Comparison of ENCODE assay signal across 12 cellular contexts in the genomic region with DNA sequence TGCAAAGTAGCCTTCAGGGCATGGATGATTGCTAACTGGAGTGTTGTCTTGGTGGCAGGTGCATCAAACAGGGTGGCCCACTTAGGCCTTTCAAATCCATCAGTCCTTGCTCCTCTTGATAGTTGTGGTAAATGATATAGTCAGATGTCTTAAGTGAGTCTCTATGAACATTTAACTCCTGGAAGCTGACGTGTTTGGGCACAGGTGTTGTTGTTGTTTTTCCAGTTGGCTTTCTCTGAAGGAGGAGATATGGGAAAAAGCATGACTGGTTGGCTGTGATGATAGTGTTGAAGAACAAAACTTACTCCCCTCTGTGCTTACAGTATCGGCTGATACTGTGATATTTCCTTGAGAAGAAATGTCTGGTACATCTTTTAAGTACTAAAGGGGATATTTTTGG. TPM values are rescaled to one million over a fixed set of nuclear protein-coding genes. Genes with fewer than 3 reads are reported as not detected.
A peak's percentile ranks its signal among the peaks of the same experiment; 100 is the strongest.
DNase-seq lines count a peak whose midpoint lies in the region; ATAC-seq and TF ChIP-seq lines count a peak whose summit lies in the region.
"Had no signal": no experiment of that assay in that cellular context is flagged by ENCODE, and none has a peak within 500 bp of the region (broad histone marks: within the 10 kb centered on the region; RNA-seq: fewer than 3 reads in every experiment).

No MANE protein-coding gene starts in this region.

- H3K36me3 Mint-ChIP-seq in CD4-positive, alpha-beta T cell (ENCODE audit: low read depth) = peaks cover 56% of the 10 kb centered on the region
- H3K36me3 Mint-ChIP-seq in WTC11 = peaks cover 12% of the 10 kb centered on the region
- H3K36me3 Mint-ChIP-seq: natural killer cell treated with Interleukin-12 subunit alpha and Interleukin-12 subunit beta and Interleukin-15 and Interleukin-18, amount 100 ng/mL, for 72 hours had no signal

- H3F3A ChIP-seq in GM23248 (ENCODE audit: insufficient read depth) = peaks cover 24% of the 10 kb centered on the region

- no peak for ATAC-seq in CD4-positive, alpha-beta T cell (ENCODE audit: poor library complexity)
- ATAC-seq in WTC11 = no peak

- peaks cover 7% of the 10 kb centered on the region; the same call in 1 of the 2 replicates for H3K36me3 ChIP-seq in GM23248 (ENCODE audit: low read depth)
- H3K36me3 ChIP-seq in neuronal stem cell (replicated peaks in 1 of 2; ENCODE audit: control insufficient read depth in 2 of 2, insufficient read depth in 2 of 2, low read length in 2 of 2) = peaks cover 1 to 70% of the 10 kb centered on the region in 2 donors
- H3K36me3 ChIP-seq in mesendoderm (ENCODE audit: control insufficient read depth, insufficient read depth, low read length) = no peaks in the 10 kb centered on the region

- CTCF ChIA-PET in CD4-positive, alpha-beta T cell (lab: Charles Lee) = no interaction called here
- CTCF ChIA-PET in WTC11 (lab: Charles Lee) = no interaction called here

- H2AFZ ChIP-seq in GM23248 (no peak overlapping the region), neuronal stem cell (ENCODE audit: low read length) (no peak overlapping the region)

- WGBS in GM23248 (ENCODE audit: low coverage in 1 of 2, low lambda C conversion rate in 2 of 2, missing lambda C conversion rate in 2 of 2), 2 experiments = 89 to 98% methylated on average over 2 of the region's 2 CpGs
- WGBS in neuronal stem cell (ENCODE audit: extremely low coverage in 2 of 2, insufficient read length in 2 of 2, insufficient replicate concordance in 1 of 2), 2 donors = no CpG with 5 or more reads among the region's 2 CpGs
- no CpG with 5 or more reads among the region's 2 CpGs for WGBS in mesendoderm (ENCODE audit: extremely low coverage, insufficient coverage, low lambda C conversion rate)

- no peak overlapping the region for H3K56ac ChIP-seq in mesendoderm (ENCODE audit: low read length)

- H3K9me3 ChIP-seq in CD4-positive, alpha-beta T cell (ENCODE audit: control insufficient read depth, low read length) = no peaks in the 10 kb centered on the region
- H3K9me3 ChIP-seq in GM23248 (ENCODE audit: low read depth) = no peaks in the 10 kb centered on the region
- H3K9me3 ChIP-seq in neuronal stem cell (replicated peaks in 1 of 2; ENCODE audit: control insufficient read depth in 2 of 2, insufficient read depth in 1 of 2, low read depth in 1 of 2, low read length in 2 of 2) = no peaks in the 10 kb centered on the region

- H3K27ac Mint-ChIP-seq in CD4-positive, alpha-beta T cell = peak overlapping the region; percentile 15
- H3K27ac Mint-ChIP-seq in WTC11 = peak overlapping the region; percentile 89
- H3K27ac Mint-ChIP-seq: natural killer cell treated with Interleukin-12 subunit alpha and Interleukin-12 subunit beta and Interleukin-15 and Interleukin-18, amount 100 ng/mL, for 72 hours had no signal

- no peak overlapping the region for H2BK12ac ChIP-seq in neuronal stem cell (ENCODE audit: low read length)

- H3K9me2 ChIP-seq in GM23248 (ENCODE audit: insufficient read depth) = no peaks in the 10 kb centered on the region

- no peak overlapping the region for H4K5ac ChIP-seq in mesendoderm (ENCODE audit: low read length)

- peaks cover 98% of the 10 kb centered on the region for H3K79me2 ChIP-seq in GM23248 (ENCODE audit: insufficient read depth)
- H3K79me2 ChIP-seq in mesendoderm (ENCODE audit: control insufficient read depth, insufficient read depth, low read length) = peaks cover 78% of the 10 kb centered on the region

- no peaks in the 10 kb centered on the region for H3K9me3 Mint-ChIP-seq in CD4-positive, alpha-beta T cell
- no peaks in the 10 kb centered on the region for H3K9me3 Mint-ChIP-seq in WTC11
- H3K9me3 Mint-ChIP-seq: natural killer cell treated with Interleukin-12 subunit alpha and Interleukin-12 subunit beta and Interleukin-15 and Interleukin-18, amount 100 ng/mL, for 72 hours had no signal

- H2AK5ac ChIP-seq in neuronal stem cell (ENCODE audit: low read depth, low read length) = no peak overlapping the region
- H2AK5ac ChIP-seq in mesendoderm (ENCODE audit: low read length) = no peak overlapping the region

- H2BK120ac ChIP-seq in neuronal stem cell (ENCODE audit: low read depth, low read length) = no peak overlapping the region
- no peak overlapping the region for H2BK120ac ChIP-seq in mesendoderm (ENCODE audit: low read depth, low read length)

- peak overlapping the region; percentile 33 for H3K4me2 ChIP-seq in GM23248 (ENCODE audit: unreplicated experiment)
- no peak overlapping the region for H3K4me2 ChIP-seq in neuronal stem cell (ENCODE audit: insufficient read depth, low read length, poor library complexity, severe bottlenecking)
- H3K4me2 ChIP-seq in mesendoderm (ENCODE audit: low read length) = no peak overlapping the region

- H2BK5ac ChIP-seq in neuronal stem cell (ENCODE audit: low read length) (no peak overlapping the region), mesendoderm (ENCODE audit: low read length) (no peak overlapping the region)

- H3K4ac ChIP-seq in neuronal stem cell (ENCODE audit: low read length) (no peak overlapping the region), mesendoderm (ENCODE audit: low read depth, low read length) (no peak overlapping the region)

- no peak overlapping the region for H3K23ac ChIP-seq in neuronal stem cell (ENCODE audit: low read depth, low read length, poor library complexity)
- H3K23ac ChIP-seq in mesendoderm (ENCODE audit: low read length) = no peak overlapping the region

- no peaks in the 10 kb centered on the region for H3K27me3 ChIP-seq in CD4-positive, alpha-beta T cell (ENCODE audit: control insufficient read depth, insufficient read depth, low read length)
- H3K27me3 ChIP-seq in GM23248 (replicated peaks; ENCODE audit: insufficient read depth) (no peaks in the 10 kb centered on the region), neuronal stem cell (ENCODE audit: control insufficient read depth in 3 of 3, insufficient read depth in 3 of 3, low read depth in 1 of 3, low read length in 3 of 3) (no peaks in the 10 kb centered on the region), mesendoderm (ENCODE audit: insufficient read depth, low read length, poor library complexity) (no peaks in the 10 kb centered on the region)

- H3K27me3 Mint-ChIP-seq in CD4-positive, alpha-beta T cell = no peaks in the 10 kb centered on the region
- H3K27me3 Mint-ChIP-seq in WTC11 (ENCODE audit: low read depth) = no peaks in the 10 kb centered on the region
- H3K27me3 Mint-ChIP-seq: natural killer cell treated with Interleukin-12 subunit alpha and Interleukin-12 subunit beta and Interleukin-15 and Interleukin-18, amount 100 ng/mL, for 72 hours had no signal

- H3K4me3 ChIP-seq in GM23248 (no peak overlapping the region), neuronal stem cell (ENCODE audit: low read length in 2 of 2) (no peak overlapping the region), mesendoderm (ENCODE audit: low read length) (no peak overlapping the region)

- no peak for DNase-seq in CD4-positive, alpha-beta T cell
- no peak for DNase-seq in GM23248
- no peak for DNase-seq in WTC11 (ENCODE audit: low spot score)
- peak; percentile 30 for DNase-seq in myocyte (ENCODE audit: low read depth)
- DNase-seq in 8988T = no peak
- no peak for DNase-seq in neuronal stem cell (ENCODE audit: low spot score)
- no peak for DNase-seq in mesendoderm
- DNase-seq in T-helper 2 cell = no peak
- DNase-seq: activated CD4-positive, alpha-beta T cell treated with anti-CD3 and anti-CD28 coated beads, Interleukin-2, amount 50 U/mL, for 48 hours; foreskin melanocyte; Karpas-422 had no signal

- H3K4me3 Mint-ChIP-seq in CD4-positive, alpha-beta T cell = peak overlapping the region; percentile 28
- no peak overlapping the region for H3K4me3 Mint-ChIP-seq in WTC11
- H3K4me3 Mint-ChIP-seq: natural killer cell treated with Interleukin-12 subunit alpha and Interleukin-12 subunit beta and Interleukin-15 and Interleukin-18, amount 100 ng/mL, for 72 hours had no signal

- H4K91ac ChIP-seq in neuronal stem cell (ENCODE audit: low read depth, low read length, poor library complexity) = no peak overlapping the region

- H3K4me1 Mint-ChIP-seq in CD4-positive, alpha-beta T cell (ENCODE audit: low read depth) = peaks cover 89% of the 10 kb centered on the region
- peaks cover 77% of the 10 kb centered on the region for H3K4me1 Mint-ChIP-seq in WTC11

- H3K14ac ChIP-seq in neuronal stem cell (ENCODE audit: low read length) = no peak overlapping the region

- H3K27ac ChIP-seq in CD4-positive, alpha-beta T cell (ENCODE audit: low read depth, low read length) = no peak overlapping the region
- H3K27ac ChIP-seq in GM23248 = peak overlapping the region; percentile 73
- H3K27ac ChIP-seq in neuronal stem cell (replicated peaks; ENCODE audit: low read length) = no peak overlapping the region
- no peak overlapping the region for H3K27ac ChIP-seq in mesendoderm (ENCODE audit: low read depth, low read length)

- intact Hi-C loops in CD4-positive, alpha-beta T cell (cut with DNase I, micrococcal nuclease) = loop anchor here in 1 of 2 experiments (2.0 kb wide), 1 partner anchor 17 kb away; no protein-coding TSS in a partner anchor

- H3K4me1 ChIP-seq in GM23248 (ENCODE audit: insufficient read depth) = peaks cover 16% of the 10 kb centered on the region
- H3K4me1 ChIP-seq in neuronal stem cell (ENCODE audit: control insufficient read depth in 2 of 2, insufficient read depth in 1 of 2, low read depth in 1 of 2, low read length in 2 of 2) = peaks cover 7% of the 10 kb centered on the region in 2 donors
- peaks cover 2% of the 10 kb centered on the region for H3K4me1 ChIP-seq in mesendoderm (ENCODE audit: control insufficient read depth, low read depth, low read length)

- peaks cover 24% of the 10 kb centered on the region for H4K20me1 ChIP-seq in GM23248 (ENCODE audit: insufficient read depth)

- no peak overlapping the region for H3K18ac ChIP-seq in neuronal stem cell (ENCODE audit: low read length)
- no peak overlapping the region for H3K18ac ChIP-seq in mesendoderm (ENCODE audit: low read length)

- peak overlapping the region; percentile 43; the same call in 1 of the 2 replicates for H3K9ac ChIP-seq in GM23248
- H3K9ac ChIP-seq in neuronal stem cell (ENCODE audit: low read depth, low read length, poor library complexity) = no peak overlapping the region
- H3K9ac ChIP-seq in mesendoderm (ENCODE audit: low read length) = no peak overlapping the region

- H4K8ac ChIP-seq in neuronal stem cell (ENCODE audit: low read depth, low read length) = no peak overlapping the region
- H4K8ac ChIP-seq in mesendoderm (ENCODE audit: low read depth, low read length) = no peak overlapping the region

- no peak for TF ChIP-seq CTCF in CD4-positive, alpha-beta T cell (IDR thresholded peaks at IDR 0.05)
- no peak for TF ChIP-seq CTCF in WTC11 (IDR thresholded peaks at IDR 0.05)

- H3K79me1 ChIP-seq in neuronal stem cell (ENCODE audit: low read depth, low read length) (no peaks in the 10 kb centered on the region), mesendoderm (ENCODE audit: low read length) (peaks cover 18% of the 10 kb centered on the region)

- in situ Hi-C loops in GM23248 (cut with MboI) = no loop called here

- POLR2A ChIA-PET in CD4-positive, alpha-beta T cell (lab: Charles Lee) = interaction anchor here (1.6 to 2.0 kb wide), 2 partner anchors 17 to 19 kb away, joined by 5 to 6 read pairs; no protein-coding TSS in a partner anchor
- POLR2A ChIA-PET in WTC11 (lab: Charles Lee) = no interaction called here

- no peak overlapping the region for H2BK15ac ChIP-seq in neuronal stem cell (ENCODE audit: low read length)
- no peak overlapping the region for H2BK15ac ChIP-seq in mesendoderm (replicated peaks; ENCODE audit: low read depth)

RNA-seq across cellular contexts. Expression of a gene that starts 18.0 kb away (rescaled TPM):
- total RNA-seq in CD4-positive, alpha-beta T cell = 10 to 100 TPM; 70.4 to 74.6 TPM
- total RNA-seq in GM23248 (2014; rRNA removed; shearing (Covaris generic)) = 13.1 and 18.1 TPM in 2 replicates
- polyA plus RNA-seq in GM23248 (2016; fragmentation: Nextera tagmentation; extraction: Ambion mirVana) = 12.5 and 14.2 TPM in 2 replicates
- 76.8 to 86.3 TPM (median 77.4 TPM) in 3 replicates for total RNA-seq in WTC11 (2021)
- total RNA-seq in myocyte = 15.0 and 18.0 TPM in 2 replicates
- polyA plus RNA-seq in myocyte (2012) = 16.6 TPM
- 49.6 TPM for polyA plus RNA-seq in neuronal stem cell (2013, experiment 1 of 2)
- 49.9 TPM for polyA plus RNA-seq in neuronal stem cell (2013, experiment 2 of 2)
- 34.7 TPM for polyA plus RNA-seq in mesendoderm (2013, experiment 1 of 2)
- 35.2 TPM for polyA plus RNA-seq in mesendoderm (2013, experiment 2 of 2)
